1 cellular context compared by ENCODE assay signal in the genomic region with DNA sequence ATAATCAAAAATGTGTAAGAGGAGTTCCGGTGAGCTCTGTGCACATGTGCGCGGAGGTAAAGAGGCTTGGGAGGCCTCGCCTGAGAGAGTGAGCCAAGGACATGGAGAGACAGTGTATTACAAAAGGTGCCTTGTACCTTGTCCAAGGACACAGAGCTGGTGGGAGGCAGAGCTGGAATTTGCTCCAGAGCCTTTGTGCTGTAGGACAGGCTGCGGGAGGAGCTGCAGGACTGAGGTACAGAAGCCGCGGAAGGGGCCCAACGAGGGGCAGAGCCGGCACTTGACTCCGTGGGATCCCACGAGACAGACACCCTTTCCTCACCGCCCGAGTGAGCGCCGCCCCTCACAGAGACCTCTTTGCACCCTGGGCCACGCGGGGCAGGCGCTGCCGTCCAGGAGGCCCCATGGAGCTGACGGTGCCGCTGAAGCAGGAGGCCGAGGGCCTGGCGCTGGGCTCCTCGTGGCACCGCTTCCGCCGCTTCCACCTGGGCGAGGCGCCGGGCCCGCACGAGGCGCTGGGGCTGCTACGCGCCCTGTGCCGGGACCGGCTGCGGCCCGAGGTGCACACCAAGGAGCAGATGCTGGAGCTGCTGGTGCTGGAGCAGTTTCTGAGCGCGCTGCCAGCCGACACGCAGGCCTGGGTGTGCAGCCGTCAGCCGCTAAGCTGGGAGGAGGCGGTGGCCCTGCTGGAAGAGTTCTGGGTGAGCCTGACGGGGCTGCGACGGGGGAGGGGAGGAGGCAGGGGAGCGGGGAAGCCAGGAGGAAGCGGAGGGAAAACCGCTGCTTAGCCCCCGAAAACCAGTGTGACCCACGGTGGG.
A peak's percentile ranks its signal among the peaks of the same experiment; 100 is the strongest.
TF ChIP-seq lines count a peak whose summit lies in the region.

No MANE protein-coding gene starts in this region.

TF ChIP-seq in HepG2, 621 proteins besides CTCF, POLR2A, EP300 and RAD21 (continued from another document and continues in another):
- TF ChIP-seq GLI4 (CRISPR knock-in tag; IDR thresholded peaks at IDR 0.05; ENCODE audit: borderline replicate concordance): peak; percentile 54; the same call in 1 of the 2 replicates
- TF ChIP-seq DNMT3B (CRISPR knock-in tag; conservative IDR thresholded peaks at IDR 0.05): peak; percentile 93
- no peak for TF ChIP-seq SIN3B (IDR thresholded peaks at IDR 0.05; ENCODE audit: low read length)
- TF ChIP-seq FOXO1 (CRISPR knock-in tag; IDR thresholded peaks at IDR 0.05): no peak
- no peak for TF ChIP-seq ZNF3 (CRISPR knock-in tag; IDR thresholded peaks at IDR 0.05)
- TF ChIP-seq SNAPC4 (CRISPR knock-in tag; IDR thresholded peaks at IDR 0.05): 0 out of 2 replicates have a peak, but pooled peaks have one; percentile 57
- TF ChIP-seq ARID3A (IDR thresholded peaks at IDR 0.05; ENCODE audit: low read depth, low read length): no peak
- TF ChIP-seq ZNF776 (CRISPR knock-in tag; IDR thresholded peaks at IDR 0.05): no peak; the same call in 1 of the 2 replicates
- TF ChIP-seq, protein P1, sequence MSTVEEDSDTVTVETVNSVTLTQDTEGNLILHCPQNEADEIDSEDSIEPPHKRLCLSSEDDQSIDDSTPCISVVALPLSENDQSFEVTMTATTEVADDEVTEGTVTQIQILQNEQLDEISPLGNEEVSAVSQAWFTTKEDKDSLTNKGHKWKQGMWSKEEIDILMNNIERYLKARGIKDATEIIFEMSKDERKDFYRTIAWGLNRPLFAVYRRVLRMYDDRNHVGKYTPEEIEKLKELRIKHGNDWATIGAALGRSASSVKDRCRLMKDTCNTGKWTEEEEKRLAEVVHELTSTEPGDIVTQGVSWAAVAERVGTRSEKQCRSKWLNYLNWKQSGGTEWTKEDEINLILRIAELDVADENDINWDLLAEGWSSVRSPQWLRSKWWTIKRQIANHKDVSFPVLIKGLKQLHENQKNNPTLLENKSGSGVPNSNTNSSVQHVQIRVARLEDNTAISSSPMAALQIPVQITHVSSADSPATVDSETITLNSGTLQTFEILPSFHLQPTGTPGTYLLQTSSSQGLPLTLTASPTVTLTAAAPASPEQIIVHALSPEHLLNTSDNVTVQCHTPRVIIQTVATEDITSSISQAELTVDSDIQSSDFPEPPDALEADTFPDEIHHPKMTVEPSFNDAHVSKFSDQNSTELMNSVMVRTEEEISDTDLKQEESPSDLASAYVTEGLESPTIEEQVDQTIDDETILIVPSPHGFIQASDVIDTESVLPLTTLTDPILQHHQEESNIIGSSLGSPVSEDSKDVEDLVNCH (CRISPR knock-in tag; IDR thresholded peaks at IDR 0.05): no peak
- no peak for TF ChIP-seq RELA (CRISPR knock-in tag; IDR thresholded peaks at IDR 0.05)
- TF ChIP-seq ISL2 (CRISPR knock-in tag; IDR thresholded peaks at IDR 0.05): peak; percentile 36; the same call in 1 of the 2 replicates
- no peak for TF ChIP-seq ZNF382 (CRISPR knock-in tag; IDR thresholded peaks at IDR 0.05; ENCODE audit: borderline replicate concordance)
- no peak for TF ChIP-seq ATF7 (IDR thresholded peaks at IDR 0.05)
- no peak; the same call in 1 of the 2 replicates for TF ChIP-seq ATF7 (CRISPR knock-in tag; IDR thresholded peaks at IDR 0.05)
- TF ChIP-seq HOXA5 (CRISPR knock-in tag; IDR thresholded peaks at IDR 0.05): no peak; the same call in 1 of the 2 replicates
- TF ChIP-seq RBM39 (IDR thresholded peaks at IDR 0.05; ENCODE audit: low read depth, low read length, poor library complexity, severe bottlenecking): no peak
- TF ChIP-seq ZSCAN5A (CRISPR knock-in tag; IDR thresholded peaks at IDR 0.05; ENCODE audit: borderline replicate concordance): peak; percentile 77; the same call in 1 of the 2 replicates
- TF ChIP-seq POLR2AphosphoS2 (IDR thresholded peaks at IDR 0.05; ENCODE audit: low read depth, low read length): peak; percentile 34; the same call in 1 of the 2 replicates
- peak; percentile 73 for TF ChIP-seq PHF5A (CRISPR knock-in tag; IDR thresholded peaks at IDR 0.05; ENCODE audit: low read depth, unreplicated experiment)
- TF ChIP-seq, protein P2, sequence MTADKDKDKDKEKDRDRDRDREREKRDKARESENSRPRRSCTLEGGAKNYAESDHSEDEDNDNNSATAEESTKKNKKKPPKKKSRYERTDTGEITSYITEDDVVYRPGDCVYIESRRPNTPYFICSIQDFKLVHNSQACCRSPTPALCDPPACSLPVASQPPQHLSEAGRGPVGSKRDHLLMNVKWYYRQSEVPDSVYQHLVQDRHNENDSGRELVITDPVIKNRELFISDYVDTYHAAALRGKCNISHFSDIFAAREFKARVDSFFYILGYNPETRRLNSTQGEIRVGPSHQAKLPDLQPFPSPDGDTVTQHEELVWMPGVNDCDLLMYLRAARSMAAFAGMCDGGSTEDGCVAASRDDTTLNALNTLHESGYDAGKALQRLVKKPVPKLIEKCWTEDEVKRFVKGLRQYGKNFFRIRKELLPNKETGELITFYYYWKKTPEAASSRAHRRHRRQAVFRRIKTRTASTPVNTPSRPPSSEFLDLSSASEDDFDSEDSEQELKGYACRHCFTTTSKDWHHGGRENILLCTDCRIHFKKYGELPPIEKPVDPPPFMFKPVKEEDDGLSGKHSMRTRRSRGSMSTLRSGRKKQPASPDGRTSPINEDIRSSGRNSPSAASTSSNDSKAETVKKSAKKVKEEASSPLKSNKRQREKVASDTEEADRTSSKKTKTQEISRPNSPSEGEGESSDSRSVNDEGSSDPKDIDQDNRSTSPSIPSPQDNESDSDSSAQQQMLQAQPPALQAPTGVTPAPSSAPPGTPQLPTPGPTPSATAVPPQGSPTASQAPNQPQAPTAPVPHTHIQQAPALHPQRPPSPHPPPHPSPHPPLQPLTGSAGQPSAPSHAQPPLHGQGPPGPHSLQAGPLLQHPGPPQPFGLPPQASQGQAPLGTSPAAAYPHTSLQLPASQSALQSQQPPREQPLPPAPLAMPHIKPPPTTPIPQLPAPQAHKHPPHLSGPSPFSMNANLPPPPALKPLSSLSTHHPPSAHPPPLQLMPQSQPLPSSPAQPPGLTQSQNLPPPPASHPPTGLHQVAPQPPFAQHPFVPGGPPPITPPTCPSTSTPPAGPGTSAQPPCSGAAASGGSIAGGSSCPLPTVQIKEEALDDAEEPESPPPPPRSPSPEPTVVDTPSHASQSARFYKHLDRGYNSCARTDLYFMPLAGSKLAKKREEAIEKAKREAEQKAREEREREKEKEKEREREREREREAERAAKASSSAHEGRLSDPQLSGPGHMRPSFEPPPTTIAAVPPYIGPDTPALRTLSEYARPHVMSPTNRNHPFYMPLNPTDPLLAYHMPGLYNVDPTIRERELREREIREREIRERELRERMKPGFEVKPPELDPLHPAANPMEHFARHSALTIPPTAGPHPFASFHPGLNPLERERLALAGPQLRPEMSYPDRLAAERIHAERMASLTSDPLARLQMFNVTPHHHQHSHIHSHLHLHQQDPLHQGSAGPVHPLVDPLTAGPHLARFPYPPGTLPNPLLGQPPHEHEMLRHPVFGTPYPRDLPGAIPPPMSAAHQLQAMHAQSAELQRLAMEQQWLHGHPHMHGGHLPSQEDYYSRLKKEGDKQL (CRISPR knock-in tag; IDR thresholded peaks at IDR 0.05; ENCODE audit: low read depth): no peak
- peak; percentile 93 for TF ChIP-seq EED (CRISPR knock-in tag; IDR thresholded peaks at IDR 0.05)
- TF ChIP-seq ZFX (CRISPR knock-in tag; IDR thresholded peaks at IDR 0.05; ENCODE audit: low read depth): peak; percentile 97
- TF ChIP-seq FOXA3 (CRISPR knock-in tag; IDR thresholded peaks at IDR 0.05): peak; percentile 62
- TF ChIP-seq ZNF10 (CRISPR knock-in tag; IDR thresholded peaks at IDR 0.05; ENCODE audit: borderline replicate concordance, low read depth): no peak
- no peak; the same call in 1 of the 2 replicates for TF ChIP-seq ZNF780A (CRISPR knock-in tag; IDR thresholded peaks at IDR 0.05)
- no peak for TF ChIP-seq ZBTB3 (CRISPR knock-in tag; IDR thresholded peaks at IDR 0.05; ENCODE audit: borderline replicate concordance, low read depth)
- TF ChIP-seq ZNF749 (CRISPR knock-in tag; IDR thresholded peaks at IDR 0.05; ENCODE audit: borderline replicate concordance): no peak; the same call in none of the 2 replicates
- TF ChIP-seq, protein P3, sequence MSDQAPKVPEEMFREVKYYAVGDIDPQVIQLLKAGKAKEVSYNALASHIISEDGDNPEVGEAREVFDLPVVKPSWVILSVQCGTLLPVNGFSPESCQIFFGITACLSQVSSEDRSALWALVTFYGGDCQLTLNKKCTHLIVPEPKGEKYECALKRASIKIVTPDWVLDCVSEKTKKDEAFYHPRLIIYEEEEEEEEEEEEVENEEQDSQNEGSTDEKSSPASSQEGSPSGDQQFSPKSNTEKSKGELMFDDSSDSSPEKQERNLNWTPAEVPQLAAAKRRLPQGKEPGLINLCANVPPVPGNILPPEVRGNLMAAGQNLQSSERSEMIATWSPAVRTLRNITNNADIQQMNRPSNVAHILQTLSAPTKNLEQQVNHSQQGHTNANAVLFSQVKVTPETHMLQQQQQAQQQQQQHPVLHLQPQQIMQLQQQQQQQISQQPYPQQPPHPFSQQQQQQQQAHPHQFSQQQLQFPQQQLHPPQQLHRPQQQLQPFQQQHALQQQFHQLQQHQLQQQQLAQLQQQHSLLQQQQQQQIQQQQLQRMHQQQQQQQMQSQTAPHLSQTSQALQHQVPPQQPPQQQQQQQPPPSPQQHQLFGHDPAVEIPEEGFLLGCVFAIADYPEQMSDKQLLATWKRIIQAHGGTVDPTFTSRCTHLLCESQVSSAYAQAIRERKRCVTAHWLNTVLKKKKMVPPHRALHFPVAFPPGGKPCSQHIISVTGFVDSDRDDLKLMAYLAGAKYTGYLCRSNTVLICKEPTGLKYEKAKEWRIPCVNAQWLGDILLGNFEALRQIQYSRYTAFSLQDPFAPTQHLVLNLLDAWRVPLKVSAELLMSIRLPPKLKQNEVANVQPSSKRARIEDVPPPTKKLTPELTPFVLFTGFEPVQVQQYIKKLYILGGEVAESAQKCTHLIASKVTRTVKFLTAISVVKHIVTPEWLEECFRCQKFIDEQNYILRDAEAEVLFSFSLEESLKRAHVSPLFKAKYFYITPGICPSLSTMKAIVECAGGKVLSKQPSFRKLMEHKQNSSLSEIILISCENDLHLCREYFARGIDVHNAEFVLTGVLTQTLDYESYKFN (CRISPR knock-in tag; conservative IDR thresholded peaks at IDR 0.05): peak; percentile 86
- TF ChIP-seq SIX4 (CRISPR knock-in tag; IDR thresholded peaks at IDR 0.05): no peak
- TF ChIP-seq, protein P4, sequence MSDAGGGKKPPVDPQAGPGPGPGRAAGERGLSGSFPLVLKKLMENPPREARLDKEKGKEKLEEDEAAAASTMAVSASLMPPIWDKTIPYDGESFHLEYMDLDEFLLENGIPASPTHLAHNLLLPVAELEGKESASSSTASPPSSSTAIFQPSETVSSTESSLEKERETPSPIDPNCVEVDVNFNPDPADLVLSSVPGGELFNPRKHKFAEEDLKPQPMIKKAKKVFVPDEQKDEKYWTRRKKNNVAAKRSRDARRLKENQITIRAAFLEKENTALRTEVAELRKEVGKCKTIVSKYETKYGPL (CRISPR knock-in tag; IDR thresholded peaks at IDR 0.05): no peak
- peak; percentile 74 for TF ChIP-seq AKAP8 (CRISPR knock-in tag; IDR thresholded peaks at IDR 0.05)
- no peak for TF ChIP-seq ZKSCAN1 (IDR thresholded peaks at IDR 0.05; ENCODE audit: low read length)
